23 cellular contexts compared by ENCODE assay signal in the genomic region with DNA sequence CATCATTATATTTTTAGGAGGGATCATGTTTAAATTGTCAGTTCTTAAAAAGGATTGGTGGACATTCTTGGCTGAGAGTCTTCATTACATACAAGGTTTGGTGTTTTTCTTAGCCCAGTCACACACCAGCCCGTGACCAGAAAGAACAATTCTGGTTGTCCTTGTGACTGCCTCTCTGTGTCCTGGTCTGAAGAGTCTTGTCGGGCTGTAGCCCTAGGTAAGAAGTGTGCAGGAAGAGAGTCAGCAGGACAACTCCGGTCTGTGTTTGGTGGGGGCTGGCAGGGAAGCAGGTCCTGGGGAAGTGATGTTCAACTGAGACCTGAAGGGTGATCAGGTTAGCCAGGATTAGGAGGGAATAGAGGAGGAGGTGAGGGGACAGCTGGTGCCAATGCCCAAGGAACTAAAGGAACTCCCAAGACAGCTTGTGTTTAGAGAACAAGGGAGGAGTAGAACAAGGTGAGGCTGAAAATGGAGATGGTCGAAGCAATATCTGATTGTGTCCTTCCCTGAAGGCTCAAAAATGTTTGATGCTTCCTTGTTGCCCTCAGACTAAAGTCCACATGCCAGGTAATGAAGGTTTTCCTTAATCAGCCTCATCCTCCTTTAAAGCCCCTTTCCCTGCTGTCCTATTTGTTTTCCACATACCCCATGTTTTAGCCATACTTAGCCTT.
DNase-seq lines count a peak whose midpoint lies in the region; ATAC-seq, FAIRE-seq and TF ChIP-seq lines count a peak whose summit lies in the region.
"Had no signal": no experiment of that assay in that cellular context is flagged by ENCODE, and none has a peak within 500 bp of the region (broad histone marks: within the 10 kb centered on the region; RNA-seq: fewer than 3 reads in every experiment).

No MANE protein-coding gene starts in this region.

- H3K27ac ChIP-seq in HepG2 (ENCODE audit: extremely low read length, insufficient read depth, low read length) (no peak overlapping the region), right lobe of liver (no peak overlapping the region), upper lobe of left lung (peak overlapping the region; percentile 10 to 46 (median 16))
- H3K27ac ChIP-seq: Peyer's patch had no signal

- DNase-seq in HepG2 (ENCODE audit: low spot score) (no peak), right lobe of liver (no peak), WTC11 (ENCODE audit: low spot score) (no peak), mucosa of descending colon (no peak), upper lobe of left lung (no peak), HCEC 1CT (no peak), NCI-H345 treated with DMSO at 0.1 percent for 48 hours (lab: John Stamatoyannopoulos, UW; ENCODE audit: unreplicated experiment) (no peak)
- DNase-seq: BE2C; CD4-positive, alpha-beta T cell; COR-L47; DMS 273 treated with DMSO at 0.1 percent for 48 hours; DND-41; GOT3; KBM-7; NCI-H1092; NCI-H1436 treated with DMSO at 0.1 percent for 48 hours; NCI-H1930; NCI-H510A treated with DMSO at 0.1 percent for 48 hours; NCI-H748 treated with DMSO at 0.1 percent for 48 hours; Peyer's patch had no signal

- in situ Hi-C loops in HepG2 (cut with HindIII; ENCODE audit: extremely low pct_ligation_motif_present, low pct_unique_long_range_greater_than_20kb) = loop anchor here (5.0 kb wide), 1 partner anchor 40 kb away; no protein-coding TSS in a partner anchor

- no peak overlapping the region for H2AFZ ChIP-seq in HepG2 (ENCODE audit: low read length)

- no peak for TF ChIP-seq POLR2A in HepG2 (IDR thresholded peaks at IDR 0.05; ENCODE audit: insufficient read depth in 1 of 2, low read depth in 2 of 2, low read length in 2 of 2)
- TF ChIP-seq POLR2A in right lobe of liver (IDR thresholded peaks at IDR 0.05) = no peak
- TF ChIP-seq POLR2A in upper lobe of left lung (IDR thresholded peaks at IDR 0.05) = no peak

- H3K36me3 ChIP-seq in HepG2 (replicated peaks in 1 of 2; ENCODE audit: control insufficient read depth in 1 of 2, insufficient read depth in 2 of 2, low read length in 2 of 2) (peaks cover 6 to 61% of the 10 kb centered on the region in 2 experiments), right lobe of liver (peaks cover 0 to 14% (median 5%) of the 10 kb centered on the region in 4 donors), mucosa of descending colon (ENCODE audit: low read depth) (peaks cover 4% of the 10 kb centered on the region), upper lobe of left lung (peaks cover 5 to 44% (median 23%) of the 10 kb centered on the region in 4 donors)

- H3K4me3 ChIP-seq in HepG2 (replicated peaks in 1 of 3; ENCODE audit: insufficient read depth in 1 of 3, low read depth in 2 of 3, low read length in 3 of 3) (no peak overlapping the region), right lobe of liver (no peak overlapping the region), mucosa of descending colon (no peak overlapping the region), upper lobe of left lung (no peak overlapping the region)
- H3K4me3 ChIP-seq: GM12878, Peyer's patch had no signal

- BruUV-seq in HepG2 (replicated peaks; lab: Mats Ljungman, UMichigan) = no TSS peak

- TF ChIP-seq CTCF in HepG2 (CRISPR knock-in tag; IDR thresholded peaks at IDR 0.05) = no peak
- no peak for TF ChIP-seq CTCF in right lobe of liver (IDR thresholded peaks at IDR 0.05)
- no peak for TF ChIP-seq CTCF in WTC11 (IDR thresholded peaks at IDR 0.05)
- TF ChIP-seq CTCF in mucosa of descending colon (IDR thresholded peaks at IDR 0.05) = no peak
- no peak for TF ChIP-seq CTCF in upper lobe of left lung (IDR thresholded peaks at IDR 0.05)

- H3K4me1 Mint-ChIP-seq in WTC11 = no peaks in the 10 kb centered on the region

- H3K79me2 ChIP-seq in HepG2 (ENCODE audit: insufficient read depth, low read length) = peaks cover 3% of the 10 kb centered on the region

- ATAC-seq in HepG2 (no peak), right lobe of liver (no peak), WTC11 (no peak), mucosa of descending colon (peak; percentile 77), upper lobe of left lung (ENCODE audit: low FRiP score in 2 of 2) (no peak), HG02798 (IDR thresholded peaks at IDR 0.05; ENCODE audit: poor library complexity, unreplicated experiment) (no peak)
- ATAC-seq: GM12878, SK-N-SH treated with all-trans-retinoic acid at 6 μM for 48 hours had no signal

- H3K4me3 Mint-ChIP-seq in WTC11 = no peak overlapping the region
- H3K4me3 Mint-ChIP-seq: CD4-positive, alpha-beta T cell had no signal

- H3K9ac ChIP-seq in HepG2 (ENCODE audit: insufficient read depth, low read depth, low read length) = no peak overlapping the region

- no peaks in the 10 kb centered on the region for H3K27me3 Mint-ChIP-seq in WTC11 (ENCODE audit: low read depth)
- H3K27me3 Mint-ChIP-seq: CD4-positive, alpha-beta T cell had no signal

- FAIRE-seq in HepG2 (lab: Jason Lieb, UNC) = peak; percentile 46
- FAIRE-seq: GM12878 had no signal

- 93% methylated on average over 4 of the region's 4 CpGs for WGBS in HepG2 (ENCODE audit: low lambda C conversion rate)
- WGBS in right lobe of liver (ENCODE audit: insufficient coverage, low coverage, low lambda C conversion rate, missing lambda C conversion rate) = 83% methylated on average over 4 of the region's 4 CpGs
- WGBS in upper lobe of left lung, 2 donors = 88 to 94% methylated on average over 4 of the region's 4 CpGs

- no peak overlapping the region for H3K4me2 ChIP-seq in HepG2 (ENCODE audit: low read depth, low read length)

- H3K27me3 ChIP-seq in HepG2 (ENCODE audit: control insufficient read depth in 1 of 2, insufficient read depth in 2 of 2, low read length in 2 of 2) (no peaks in the 10 kb centered on the region), right lobe of liver (no peaks in the 10 kb centered on the region), upper lobe of left lung (no peaks in the 10 kb centered on the region)
- H3K27me3 ChIP-seq: BE2C, Peyer's patch had no signal

- no peak for TF ChIP-seq EP300 in HepG2 (IDR thresholded peaks at IDR 0.05; ENCODE audit: low read depth in 2 of 2, low read length in 2 of 2)
- no peak for TF ChIP-seq EP300 in HepG2 (CRISPR knock-in tag; IDR thresholded peaks at IDR 0.05; ENCODE audit: borderline replicate concordance)
- TF ChIP-seq EP300 in upper lobe of left lung (IDR thresholded peaks at IDR 0.05) = no peak

- H4K20me1 ChIP-seq in HepG2 (ENCODE audit: insufficient read depth, low read length) = no peaks in the 10 kb centered on the region

- no peak for TF ChIP-seq RAD21 in HepG2 (CRISPR knock-in tag; IDR thresholded peaks at IDR 0.05)

- peak overlapping the region; percentile 14; the same call in 1 of the 2 replicates for H3K27ac Mint-ChIP-seq in WTC11
- H3K27ac Mint-ChIP-seq: CD4-positive, alpha-beta T cell had no signal

- H3K9me3 Mint-ChIP-seq in WTC11 = no peaks in the 10 kb centered on the region
- H3K9me3 Mint-ChIP-seq: CD4-positive, alpha-beta T cell had no signal

- H3K36me3 Mint-ChIP-seq in WTC11 = peaks cover 12% of the 10 kb centered on the region

- intact Hi-C loops in HepG2 (cut with micrococcal nuclease; ENCODE audit: unreplicated experiment) = no loop called here
- intact Hi-C loops in right lobe of liver (cut with DNase I) = no loop called here
- intact Hi-C loops in mucosa of descending colon (cut with DNase I, micrococcal nuclease) = no loop called here

- CTCF ChIA-PET in HepG2 (lab: Yijun Ruan, JAX; ENCODE audit: low intra/inter-chr PET ratio, low total read pairs) (no interaction called here), WTC11 (lab: Charles Lee) (no interaction called here)

- H3K9me3 ChIP-seq in HepG2 (ENCODE audit: low read length) (no peaks in the 10 kb centered on the region), right lobe of liver (no peaks in the 10 kb centered on the region), mucosa of descending colon (no peaks in the 10 kb centered on the region), upper lobe of left lung (no peaks in the 10 kb centered on the region)
- H3K9me3 ChIP-seq: BE2C, Peyer's patch had no signal

- peaks cover 37% of the 10 kb centered on the region for H3K4me1 ChIP-seq in HepG2 (ENCODE audit: insufficient read depth, low read length)
- H3K4me1 ChIP-seq in right lobe of liver = peaks cover 0 to 40% (median 5%) of the 10 kb centered on the region in 4 donors
- no peaks in the 10 kb centered on the region for H3K4me1 ChIP-seq in mucosa of descending colon (ENCODE audit: low read depth)
- H3K4me1 ChIP-seq in upper lobe of left lung = peaks cover 9 to 20% (median 13%) of the 10 kb centered on the region in 4 donors

- POLR2A ChIA-PET in HepG2 (lab: Yijun Ruan, JAX) = no interaction called here
- POLR2A ChIA-PET in WTC11 (lab: Charles Lee) = no interaction called here

TF ChIP-seq in HepG2, 621 proteins besides CTCF, POLR2A, EP300 and RAD21 (continues in another document):
- TF ChIP-seq, protein P1, sequence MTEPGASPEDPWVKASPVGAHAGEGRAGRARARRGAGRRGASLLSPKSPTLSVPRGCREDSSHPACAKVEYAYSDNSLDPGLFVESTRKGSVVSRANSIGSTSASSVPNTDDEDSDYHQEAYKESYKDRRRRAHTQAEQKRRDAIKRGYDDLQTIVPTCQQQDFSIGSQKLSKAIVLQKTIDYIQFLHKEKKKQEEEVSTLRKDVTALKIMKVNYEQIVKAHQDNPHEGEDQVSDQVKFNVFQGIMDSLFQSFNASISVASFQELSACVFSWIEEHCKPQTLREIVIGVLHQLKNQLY (CRISPR knock-in tag; IDR thresholded peaks at IDR 0.05) = no peak
- TF ChIP-seq MED8 (CRISPR knock-in tag; IDR thresholded peaks at IDR 0.05; ENCODE audit: insufficient replicate concordance) = no peak

TF ChIP-seq in WTC11, 78 proteins besides CTCF, POLR2A, EP300 and RAD21 (continues in another document):
- no peak for TF ChIP-seq E2F5 (CRISPR knock-in tag; IDR thresholded peaks at IDR 0.05)
- TF ChIP-seq, protein P1 (CRISPR knock-in tag; IDR thresholded peaks at IDR 0.05) = no peak
- TF ChIP-seq, protein P2, sequence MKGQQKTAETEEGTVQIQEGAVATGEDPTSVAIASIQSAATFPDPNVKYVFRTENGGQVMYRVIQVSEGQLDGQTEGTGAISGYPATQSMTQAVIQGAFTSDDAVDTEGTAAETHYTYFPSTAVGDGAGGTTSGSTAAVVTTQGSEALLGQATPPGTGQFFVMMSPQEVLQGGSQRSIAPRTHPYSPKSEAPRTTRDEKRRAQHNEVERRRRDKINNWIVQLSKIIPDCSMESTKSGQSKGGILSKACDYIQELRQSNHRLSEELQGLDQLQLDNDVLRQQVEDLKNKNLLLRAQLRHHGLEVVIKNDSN (CRISPR knock-in tag; IDR thresholded peaks at IDR 0.05) = no peak

Comparison
In these comparisons a context has a peak if more than half of its experiments do, and no peak if none do; other contexts are left out.
1. H3K27ac ChIP-seq: peak in upper lobe of left lung (4 of 4); none in HepG2 (single experiment) and right lobe of liver (0 of 3).